ENCODE assay signal across 1 cellular context in genomic region chr10:44995581-44995913, GRCh38.
TF ChIP-seq lines count a peak whose summit lies in the region.

No MANE protein-coding gene starts in this region.

TF ChIP-seq in IMR-90, 13 proteins besides CTCF, POLR2A, EP300 and RAD21:
- TF ChIP-seq MAZ (IDR thresholded peaks at IDR 0.05; ENCODE audit: borderline replicate concordance, low read depth, low read length) (no peak), RFX5 (IDR thresholded peaks at IDR 0.05; ENCODE audit: low read depth, low read length) (no peak), MAFK (IDR thresholded peaks at IDR 0.05; ENCODE audit: low read depth, low read length) (no peak), CHD1 (IDR thresholded peaks at IDR 0.05; ENCODE audit: low read depth, low read length) (no peak), SMC3 (IDR thresholded peaks at IDR 0.05; ENCODE audit: low read depth, low read length) (no peak), MXI1 (IDR thresholded peaks at IDR 0.05; ENCODE audit: borderline replicate concordance, low read depth, low read length) (no peak), RCOR1 (IDR thresholded peaks at IDR 0.05; ENCODE audit: insufficient replicate concordance, low read length) (no peak), NFE2L2 (IDR thresholded peaks at IDR 0.05; ENCODE audit: low read depth, low read length) (no peak), CEBPB (IDR thresholded peaks at IDR 0.05; ENCODE audit: low read depth, low read length) (no peak), BHLHE40 (IDR thresholded peaks at IDR 0.05; ENCODE audit: low read depth, low read length) (no peak), FOS (IDR thresholded peaks at IDR 0.05; ENCODE audit: low read depth, low read length) (no peak)
- TF ChIP-seq, protein P1, sequence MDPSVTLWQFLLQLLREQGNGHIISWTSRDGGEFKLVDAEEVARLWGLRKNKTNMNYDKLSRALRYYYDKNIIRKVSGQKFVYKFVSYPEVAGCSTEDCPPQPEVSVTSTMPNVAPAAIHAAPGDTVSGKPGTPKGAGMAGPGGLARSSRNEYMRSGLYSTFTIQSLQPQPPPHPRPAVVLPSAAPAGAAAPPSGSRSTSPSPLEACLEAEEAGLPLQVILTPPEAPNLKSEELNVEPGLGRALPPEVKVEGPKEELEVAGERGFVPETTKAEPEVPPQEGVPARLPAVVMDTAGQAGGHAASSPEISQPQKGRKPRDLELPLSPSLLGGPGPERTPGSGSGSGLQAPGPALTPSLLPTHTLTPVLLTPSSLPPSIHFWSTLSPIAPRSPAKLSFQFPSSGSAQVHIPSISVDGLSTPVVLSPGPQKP (IDR thresholded peaks at IDR 0.05; ENCODE audit: borderline replicate concordance, low read depth, low read length), result no peak
- TF ChIP-seq, protein P2, sequence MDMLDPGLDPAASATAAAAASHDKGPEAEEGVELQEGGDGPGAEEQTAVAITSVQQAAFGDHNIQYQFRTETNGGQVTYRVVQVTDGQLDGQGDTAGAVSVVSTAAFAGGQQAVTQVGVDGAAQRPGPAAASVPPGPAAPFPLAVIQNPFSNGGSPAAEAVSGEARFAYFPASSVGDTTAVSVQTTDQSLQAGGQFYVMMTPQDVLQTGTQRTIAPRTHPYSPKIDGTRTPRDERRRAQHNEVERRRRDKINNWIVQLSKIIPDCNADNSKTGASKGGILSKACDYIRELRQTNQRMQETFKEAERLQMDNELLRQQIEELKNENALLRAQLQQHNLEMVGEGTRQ (IDR thresholded peaks at IDR 0.05; ENCODE audit: low read depth, low read length), result no peak
